18 cellular contexts compared by ENCODE assay signal in genomic region chr4:85177092-85177491, GRCh38.
"Had no signal": no experiment of that assay in that cellular context is flagged by ENCODE, and none has a peak within 500 bp of the region (broad histone marks: within the 10 kb centered on the region; RNA-seq: fewer than 3 reads in every experiment).

No MANE protein-coding gene starts in this region.

- H3K9me3 ChIP-seq: esophagus muscularis mucosa, lower lobe of right lung, mucosa of descending colon had no signal

- H3K4me3 ChIP-seq: coronary artery, dorsolateral prefrontal cortex, esophagus muscularis mucosa, gastroesophageal sphincter, heart left ventricle, left lung, lower lobe of right lung, mucosa of descending colon had no signal

- H3K27me3 ChIP-seq: dorsolateral prefrontal cortex, esophagus muscularis mucosa, foreskin keratinocyte, gastroesophageal sphincter, heart left ventricle, left lung had no signal

- H3K36me3 ChIP-seq: esophagus muscularis mucosa, gastroesophageal sphincter, heart left ventricle, left lung, lower lobe of right lung had no signal

- H3K27ac ChIP-seq: coronary artery, dorsolateral prefrontal cortex, esophagus muscularis mucosa, foreskin keratinocyte, gastroesophageal sphincter, heart left ventricle, left lung, lower lobe of right lung had no signal

- DNase-seq: dermis blood vessel endothelial cell; dorsolateral prefrontal cortex; effector CD4-positive, alpha-beta T cell; effector memory CD4-positive, alpha-beta T cell; foreskin keratinocyte; heart left ventricle; hypothalamus; immature natural killer cell; left cardiac atrium; left lung; left ventricle myocardium superior; lower lobe of right lung; mesenchymal stem cell; mucosa of descending colon; naive B cell had no signal

- H3K4me1 ChIP-seq: esophagus muscularis mucosa, foreskin keratinocyte, gastroesophageal sphincter, heart left ventricle, left lung, lower lobe of right lung had no signal

- ATAC-seq: foreskin keratinocyte, gastroesophageal sphincter, heart left ventricle, left lung, left ventricle myocardium superior, lower lobe of right lung, mucosa of descending colon had no signal
